In the genomic region with DNA sequence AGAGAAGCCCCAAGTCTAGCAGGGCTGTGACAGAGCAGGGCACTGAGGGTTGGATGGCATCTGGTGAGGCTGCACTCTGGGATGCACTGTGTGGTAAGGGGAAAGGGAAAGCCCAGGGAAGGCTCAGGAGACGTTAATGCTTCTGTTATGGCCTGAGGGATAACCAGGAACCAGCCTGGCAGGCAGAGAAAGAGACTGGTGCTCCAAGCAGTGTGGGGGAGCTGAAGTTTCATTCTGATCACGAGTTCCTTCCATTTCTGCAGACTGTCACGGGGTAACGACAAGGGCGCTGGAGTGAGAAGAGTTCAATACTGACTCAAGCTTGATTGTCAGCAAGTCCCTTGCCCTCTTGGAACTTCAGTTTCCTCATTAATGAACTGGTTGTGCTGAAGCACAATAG, we compare ENCODE assay signal across 27 cellular contexts.
DNase-seq lines count a peak whose midpoint lies in the region; ATAC-seq, FAIRE-seq and TF ChIP-seq lines count a peak whose summit lies in the region.
"Had no signal": no experiment of that assay in that cellular context is flagged by ENCODE, and none has a peak within 500 bp of the region (broad histone marks: within the 10 kb centered on the region; RNA-seq: fewer than 3 reads in every experiment).

No MANE protein-coding gene starts in this region.

- peak overlapping the region; percentile 20 for H2AFZ ChIP-seq in neural progenitor cell (replicated peaks)

- H3K27ac ChIP-seq in neural progenitor cell (no peak overlapping the region), brain microvascular endothelial cell (no peak overlapping the region)
- no peak overlapping the region for H3K27ac ChIP-seq in CD4-positive, alpha-beta T cell (ENCODE audit: low read depth, low read length)
- H3K27ac ChIP-seq: BLaER1, dorsolateral prefrontal cortex, epithelial cell of prostate, thyroid gland, VCaP had no signal

- H3F3A ChIP-seq in neural progenitor cell (ENCODE audit: low read depth), result no peaks in the 10 kb centered on the region

- intact Hi-C loops in CD4-positive, alpha-beta T cell (cut with DNase I, micrococcal nuclease), result no loop called here

- H3K4me3 ChIP-seq in bronchial epithelial cell (ENCODE audit: low read depth, low read length) (no peak overlapping the region), neural progenitor cell (no peak overlapping the region), brain microvascular endothelial cell (ENCODE audit: low read depth, low read length) (no peak overlapping the region)
- H3K4me3 ChIP-seq: BLaER1, dorsolateral prefrontal cortex, K562, lung, thyroid gland had no signal

- peaks cover 2% of the 10 kb centered on the region for H3K27me3 Mint-ChIP-seq in neural progenitor cell (ENCODE audit: insufficient read depth, low read depth)
- no peaks in the 10 kb centered on the region for H3K27me3 Mint-ChIP-seq in CD4-positive, alpha-beta T cell
- H3K27me3 Mint-ChIP-seq: activated naive CD8-positive, alpha-beta T cell treated with anti-CD3 and anti-CD28 coated beads for 36 hours; T-helper 17 cell had no signal

- no peaks in the 10 kb centered on the region for H3K9me3 Mint-ChIP-seq in neural progenitor cell
- H3K9me3 Mint-ChIP-seq in CD4-positive, alpha-beta T cell, result no peaks in the 10 kb centered on the region
- H3K9me3 Mint-ChIP-seq: activated naive CD8-positive, alpha-beta T cell treated with anti-CD3 and anti-CD28 coated beads for 36 hours had no signal

- POLR2A ChIA-PET in CD4-positive, alpha-beta T cell (lab: Charles Lee), result no interaction called here

- no peaks in the 10 kb centered on the region for H4K20me1 ChIP-seq in neural progenitor cell (ENCODE audit: low read depth)
- H4K20me1 ChIP-seq: BLaER1 had no signal

- no peaks in the 10 kb centered on the region for H3K36me3 ChIP-seq in bronchial epithelial cell (ENCODE audit: control insufficient read depth, insufficient read depth, low read length)
- no peaks in the 10 kb centered on the region for H3K36me3 ChIP-seq in neural progenitor cell
- no peaks in the 10 kb centered on the region for H3K36me3 ChIP-seq in brain microvascular endothelial cell (replicated peaks)
- H3K36me3 ChIP-seq: BLaER1, thyroid gland had no signal

- H3K4me3 Mint-ChIP-seq in neural progenitor cell, result no peak overlapping the region
- H3K4me3 Mint-ChIP-seq in CD4-positive, alpha-beta T cell, result no peak overlapping the region
- H3K4me3 Mint-ChIP-seq: activated naive CD8-positive, alpha-beta T cell treated with anti-CD3 and anti-CD28 coated beads for 36 hours; T-helper 17 cell had no signal

- peak; percentile 48 for ATAC-seq in GM21619 (IDR thresholded peaks at IDR 0.05; ENCODE audit: unreplicated experiment)
- no peak for ATAC-seq in CD4-positive, alpha-beta T cell (ENCODE audit: poor library complexity)
- ATAC-seq in GM18858 (IDR thresholded peaks at IDR 0.05; ENCODE audit: unreplicated experiment), result no peak
- ATAC-seq: K562; stimulated activated naive CD8-positive, alpha-beta T cell treated with anti-CD3 and anti-CD28 coated beads, Interleukin-15, Interleukin-2, amounts not matched to agents 100 U/mL and 50 U/mL, for 24 hours; T-helper 17 cell had no signal

- CTCF ChIA-PET in CD4-positive, alpha-beta T cell (lab: Charles Lee), result no interaction called here

- no peak overlapping the region for H3K4me2 ChIP-seq in neural progenitor cell
- H3K4me2 ChIP-seq: BLaER1 had no signal

- TF ChIP-seq POLR2A in GM12892 (IDR thresholded peaks at IDR 0.05; ENCODE audit: low read depth, low read length), result no peak

- H3K79me2 ChIP-seq in neural progenitor cell (ENCODE audit: low read depth), result no peaks in the 10 kb centered on the region

- no peaks in the 10 kb centered on the region for H3K9me3 ChIP-seq in neural progenitor cell (ENCODE audit: low read depth)
- no peaks in the 10 kb centered on the region for H3K9me3 ChIP-seq in CD4-positive, alpha-beta T cell (ENCODE audit: control insufficient read depth, low read length)
- H3K9me3 ChIP-seq: BLaER1, thyroid gland had no signal

- no peak for DNase-seq in GM12892 (ENCODE audit: insufficient read length)
- no peak for DNase-seq in bronchial epithelial cell (ENCODE audit: low read depth)
- DNase-seq in neural progenitor cell (ENCODE audit: low spot score), result no peak
- DNase-seq in brain microvascular endothelial cell, result no peak
- no peak for DNase-seq in CD4-positive, alpha-beta T cell
- no peak for DNase-seq in midbrain (lab: John Stamatoyannopoulos, UW)
- DNase-seq: activated CD4-positive, alpha-beta T cell treated with anti-CD3 and anti-CD28 coated beads, Interleukin-2, amount 50 U/mL, for 1 hour; activated naive CD8-positive, alpha-beta T cell treated with anti-CD3 and anti-CD28 coated beads for 36 hours; Calu3; dorsolateral prefrontal cortex; foreskin fibroblast; GOT3; MM.1S; NCI-H1417 treated with DMSO at 0.1 percent for 48 hours; NCI-H524; stimulated activated CD4-positive, alpha-beta T cell treated with anti-CD3 and anti-CD28 coated beads, Interleukin-2, amount 100 ng/mL, for 48 hours; stimulated activated naive CD8-positive, alpha-beta T cell treated with anti-CD3 and anti-CD28 coated beads, Interleukin-15, Interleukin-2, amounts not matched to agents 100 U/mL and 50 U/mL, for 24 hours; T-helper 17 cell; thyroid gland had no signal

- H3K4me1 Mint-ChIP-seq in neural progenitor cell, result peaks cover 7% of the 10 kb centered on the region
- H3K4me1 Mint-ChIP-seq in CD4-positive, alpha-beta T cell (ENCODE audit: low read depth), result peaks cover 19% of the 10 kb centered on the region
- H3K4me1 Mint-ChIP-seq: activated naive CD8-positive, alpha-beta T cell treated with anti-CD3 and anti-CD28 coated beads for 36 hours had no signal

- in situ Hi-C loops in brain microvascular endothelial cell (cut with HindIII; ENCODE audit: low pct_ligation_motif_present, low sequenced_read_pairs), result no loop called here

- FAIRE-seq in GM12892 (lab: Jason Lieb, UNC), result peak; percentile 90
- peak; percentile 13 for FAIRE-seq in bronchial epithelial cell (lab: Jason Lieb, UNC)
- FAIRE-seq: astrocyte, K562 had no signal

- H3K9ac ChIP-seq in neural progenitor cell, result no peak overlapping the region
- H3K9ac ChIP-seq: BLaER1 had no signal

- H3K27ac Mint-ChIP-seq in neural progenitor cell, result no peak overlapping the region
- no peak overlapping the region for H3K27ac Mint-ChIP-seq in CD4-positive, alpha-beta T cell
- H3K27ac Mint-ChIP-seq: activated naive CD8-positive, alpha-beta T cell treated with anti-CD3 and anti-CD28 coated beads for 36 hours; T-helper 17 cell had no signal

- H3K4me1 ChIP-seq in neural progenitor cell, result no peaks in the 10 kb centered on the region
- H3K4me1 ChIP-seq: thyroid gland had no signal

- H3K27me3 ChIP-seq in bronchial epithelial cell (ENCODE audit: control insufficient read depth, insufficient read depth, low read length) (no peaks in the 10 kb centered on the region), neural progenitor cell (no peaks in the 10 kb centered on the region), brain microvascular endothelial cell (replicated peaks) (no peaks in the 10 kb centered on the region)
- H3K27me3 ChIP-seq in CD4-positive, alpha-beta T cell (ENCODE audit: control insufficient read depth, insufficient read depth, low read length), result no peaks in the 10 kb centered on the region
- H3K27me3 ChIP-seq: BLaER1, dorsolateral prefrontal cortex, thyroid gland had no signal

- H3K36me3 Mint-ChIP-seq in neural progenitor cell, result no peaks in the 10 kb centered on the region
- no peaks in the 10 kb centered on the region for H3K36me3 Mint-ChIP-seq in CD4-positive, alpha-beta T cell (ENCODE audit: low read depth)
- H3K36me3 Mint-ChIP-seq: activated naive CD8-positive, alpha-beta T cell treated with anti-CD3 and anti-CD28 coated beads for 36 hours had no signal

- TF ChIP-seq CTCF in bronchial epithelial cell (IDR thresholded peaks at IDR 0.05; ENCODE audit: insufficient read depth, low read length, severe bottlenecking), result no peak
- TF ChIP-seq CTCF in neural progenitor cell (IDR thresholded peaks at IDR 0.05), result no peak
- TF ChIP-seq CTCF in brain microvascular endothelial cell (IDR thresholded peaks at IDR 0.05; ENCODE audit: low read depth, low read length, missing control alignments), result no peak
- TF ChIP-seq CTCF in CD4-positive, alpha-beta T cell (IDR thresholded peaks at IDR 0.05), result no peak
